In the genomic region with DNA sequence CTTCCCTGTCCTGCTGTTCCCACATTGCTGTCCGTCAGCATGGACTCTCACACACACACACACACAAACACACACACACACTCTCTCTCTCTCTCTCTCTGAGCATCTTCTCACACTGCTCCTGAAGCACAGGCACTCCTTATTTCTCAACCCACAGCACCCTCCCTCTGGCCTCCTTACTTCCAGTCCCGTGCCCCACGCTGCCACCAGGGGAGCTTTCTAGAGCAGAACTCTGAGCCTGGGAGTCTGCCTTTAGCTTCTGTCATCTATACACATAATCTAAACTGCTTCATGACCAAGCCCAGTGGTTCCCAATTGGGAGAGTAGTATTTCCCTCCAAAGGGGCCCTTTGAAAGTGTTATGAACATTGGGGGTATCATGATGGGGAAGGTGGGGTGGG, we compare ENCODE assay signal across 11 cellular contexts. TPM values are rescaled to one million over a fixed set of nuclear protein-coding genes. Genes with fewer than 3 reads are reported as not detected.
A peak's percentile ranks its signal among the peaks of the same experiment; 100 is the strongest.
DNase-seq lines count a peak whose midpoint lies in the region; ATAC-seq lines count a peak whose summit lies in the region.
"Had no signal": no experiment of that assay in that cellular context is flagged by ENCODE, and none has a peak within 500 bp of the region (broad histone marks: within the 10 kb centered on the region; RNA-seq: fewer than 3 reads in every experiment).

No MANE protein-coding gene starts in this region.

- no peaks in the 10 kb centered on the region for H3K27me3 Mint-ChIP-seq in activated CD8-positive, alpha-beta T cell treated with anti-CD3 and anti-CD28 coated beads, Interleukin-2, amount 10 ng/mL, durations not matched to agents 7 days and 5 days (ENCODE audit: low read depth)

- CTCF ChIA-PET in activated CD8-positive, alpha-beta T cell treated with anti-CD3 and anti-CD28 coated beads, Interleukin-2, amount 10 ng/mL, durations not matched to agents 7 days and 5 days (lab: Charles Lee) = interaction anchor here (1.0 to 6.9 kb wide), 7 partner anchors 10 to 201 kb away, joined by 3 to 43 read pairs (median 3); no protein-coding TSS in a partner anchor

- peak overlapping the region; percentile 68 for H3K27ac Mint-ChIP-seq in activated CD8-positive, alpha-beta T cell treated with anti-CD3 and anti-CD28 coated beads, Interleukin-2, amount 10 ng/mL, durations not matched to agents 7 days and 5 days

- peaks cover 77% of the 10 kb centered on the region for H3K4me1 Mint-ChIP-seq in activated CD8-positive, alpha-beta T cell treated with anti-CD3 and anti-CD28 coated beads, Interleukin-2, amount 10 ng/mL, durations not matched to agents 7 days and 5 days (ENCODE audit: low read depth)

- no peak for ATAC-seq in activated CD8-positive, alpha-beta T cell treated with anti-CD3 and anti-CD28 coated beads, Interleukin-2, amount 10 ng/mL, durations not matched to agents 7 days and 5 days
- ATAC-seq in HG03159 (IDR thresholded peaks at IDR 0.05; ENCODE audit: unreplicated experiment) (no peak), GM21529 (IDR thresholded peaks at IDR 0.05; ENCODE audit: unreplicated experiment) (no peak)
- ATAC-seq: GM12878, left lung had no signal

- H3K36me3 Mint-ChIP-seq in activated CD8-positive, alpha-beta T cell treated with anti-CD3 and anti-CD28 coated beads, Interleukin-2, amount 10 ng/mL, durations not matched to agents 7 days and 5 days (ENCODE audit: low read depth) = peaks cover 49% of the 10 kb centered on the region

- peak; percentile 61 for DNase-seq in stimulated activated CD4-positive, alpha-beta T cell treated with anti-CD3 and anti-CD28 coated beads, Interleukin-1b, Interleukin-23, amount 100 ng/mL, for 48 hours
- no peak for DNase-seq in stimulated activated CD4-positive, alpha-beta T cell treated with anti-CD3 and anti-CD28 coated beads, Interleukin-12 subunit alpha, Interleukin-12 subunit beta, amount 100 ng/mL, for 4 hours
- DNase-seq in activated CD8-positive, alpha-beta T cell treated with anti-CD3 and anti-CD28 coated beads, Interleukin-2, amount 10 ng/mL, durations not matched to agents 7 days and 5 days = no peak
- DNase-seq in iPS-NIHi11 (ENCODE audit: low spot score) (peak; percentile 15), NCI-H2081 (lab: John Stamatoyannopoulos, UW) (no peak), 8988T (no peak)
- DNase-seq: left lung, NCI-H2107 had no signal

- POLR2A ChIA-PET in activated CD8-positive, alpha-beta T cell treated with anti-CD3 and anti-CD28 coated beads, Interleukin-2, amount 10 ng/mL, durations not matched to agents 7 days and 5 days (lab: Charles Lee) = interaction anchor here (1.3 kb wide), 1 partner anchor 98 kb away, joined by 4 read pairs; no protein-coding TSS in a partner anchor

- no peaks in the 10 kb centered on the region for H3K9me3 Mint-ChIP-seq in activated CD8-positive, alpha-beta T cell treated with anti-CD3 and anti-CD28 coated beads, Interleukin-2, amount 10 ng/mL, durations not matched to agents 7 days and 5 days (ENCODE audit: insufficient read depth)

- no peak overlapping the region for H3K4me3 Mint-ChIP-seq in activated CD8-positive, alpha-beta T cell treated with anti-CD3 and anti-CD28 coated beads, Interleukin-2, amount 10 ng/mL, durations not matched to agents 7 days and 5 days

RNA-seq across cellular contexts. Expression of a gene that starts 29.1 kb away (rescaled TPM):
- total RNA-seq in activated CD8-positive, alpha-beta T cell treated with anti-CD3 and anti-CD28 coated beads, Interleukin-2, amount 10 ng/mL, durations not matched to agents 7 days and 5 days = 10 to 100 TPM; 33.9 to 34.4 TPM

Comparison
In these comparisons a context has a peak if more than half of its experiments do, and no peak if none do; other contexts are left out.
1. DNase-seq: peak in stimulated activated CD4-positive, alpha-beta T cell treated with anti-CD3 and anti-CD28 coated beads, Interleukin-1b, Interleukin-23, amount 100 ng/mL, for 48 hours (single experiment) and iPS-NIHi11 (single experiment); none in stimulated activated CD4-positive, alpha-beta T cell treated with anti-CD3 and anti-CD28 coated beads, Interleukin-12 subunit alpha, Interleukin-12 subunit beta, amount 100 ng/mL, for 4 hours (single experiment), activated CD8-positive, alpha-beta T cell treated with anti-CD3 and anti-CD28 coated beads, Interleukin-2, amount 10 ng/mL, durations not matched to agents 7 days and 5 days (single experiment), NCI-H2081 (0 of 2) and 8988T (single experiment).